35 cellular contexts compared by ENCODE assay signal in the genomic region with DNA sequence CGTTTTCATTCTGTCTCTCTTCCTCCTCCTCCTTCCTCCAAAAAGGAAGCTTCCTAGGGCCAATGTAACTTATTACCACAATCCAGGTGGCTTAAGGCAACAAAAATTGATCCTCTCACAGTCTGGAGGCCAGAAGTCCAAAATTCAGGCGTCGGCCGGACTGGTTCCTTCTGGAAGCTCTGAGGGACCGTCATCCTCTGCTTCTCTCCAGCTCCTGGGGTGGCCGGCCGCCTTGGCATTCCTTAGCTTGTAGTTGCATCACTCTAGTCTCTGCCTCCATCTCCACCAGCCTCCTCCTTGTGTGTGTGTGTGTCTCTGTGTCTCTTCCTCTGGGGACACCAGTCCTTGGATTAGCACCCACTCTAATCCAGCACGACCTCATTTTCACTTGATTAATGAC.
"Had no signal": no experiment of that assay in that cellular context is flagged by ENCODE, and none has a peak within 500 bp of the region (broad histone marks: within the 10 kb centered on the region; RNA-seq: fewer than 3 reads in every experiment).

No MANE protein-coding gene starts in this region.

- H3K36me3 ChIP-seq: MG63 had no signal

- H3K9me3 ChIP-seq: MG63 had no signal

- H3K4me3 ChIP-seq: MG63 had no signal

- DNase-seq: Karpas-422, Kasumi-1, KBM-7, KG1, MG63, MM.1S, MV-4-11, NCI-H1048, NCI-H1092, NCI-H1092 treated with DMSO at 0.1 percent for 48 hours, NCI-H1105, NCI-H1105 treated with DMSO at 0.1 percent for 48 hours, NCI-H1417, NCI-H1417 treated with DMSO at 0.1 percent for 48 hours, NCI-H1436, NCI-H1436 treated with DMSO at 0.1 percent for 48 hours, NCI-H146, NCI-H1694, NCI-H1694 treated with DMSO at 0.1 percent for 48 hours, NCI-H187, NCI-H187 treated with DMSO at 0.1 percent for 48 hours, NCI-H1930, NCI-H2029, NCI-H2029 treated with DMSO at 0.1 percent for 48 hours, NCI-H2081, NCI-H2081 treated with DMSO at 0.1 percent for 48 hours, NCI-H2107, NCI-H2171, NCI-H2171 treated with DMSO at 0.1 percent for 48 hours, NCI-H226, NCI-H345, NCI-H446, NCI-H446 treated with DMSO at 0.1 percent for 48 hours, NCI-H510A had no signal

- H3K27me3 ChIP-seq: MG63 had no signal

- H3K27ac ChIP-seq: KMS-11 had no signal
